ENCODE assay signal across 8 cellular contexts in genomic region chr10:89645742-89646172, GRCh38. TPM values are rescaled to one million over a fixed set of nuclear protein-coding genes. Genes with fewer than 3 reads are reported as not detected.
A peak's percentile ranks its signal among the peaks of the same experiment; 100 is the strongest.
DNase-seq lines count a peak whose midpoint lies in the region; TF ChIP-seq lines count a peak whose summit lies in the region.

No MANE protein-coding gene starts in this region.

- H3K4me3 ChIP-seq in GM23248 (peak overlapping the region; percentile 83), foreskin fibroblast (ENCODE audit: low read depth in 1 of 2, low read length in 2 of 2) (peak overlapping the region; percentile 83 to 84), prostate gland (peak overlapping the region; percentile 64 to 67)

- H3K4me1 ChIP-seq in GM23248 (ENCODE audit: insufficient read depth): peaks cover 13% of the 10 kb centered on the region; the same call in 1 of the 2 replicates
- no peaks in the 10 kb centered on the region for H3K4me1 ChIP-seq in prostate gland (replicated peaks)

- H3K9me2 ChIP-seq in GM23248 (ENCODE audit: insufficient read depth): no peaks in the 10 kb centered on the region

- H3K4me2 ChIP-seq in GM23248 (ENCODE audit: unreplicated experiment): peak overlapping the region; percentile 98

- in situ Hi-C loops in GM23248 (cut with MboI): no loop called here

- H3K9me3 ChIP-seq in GM23248 (ENCODE audit: low read depth) (no peaks in the 10 kb centered on the region), prostate gland (no peaks in the 10 kb centered on the region)

- H3K27me3 ChIP-seq in GM23248 (replicated peaks; ENCODE audit: insufficient read depth): no peaks in the 10 kb centered on the region
- no peaks in the 10 kb centered on the region for H3K27me3 ChIP-seq in prostate gland (replicated peaks; ENCODE audit: insufficient read depth)

- no peaks in the 10 kb centered on the region for H4K20me1 ChIP-seq in GM23248 (ENCODE audit: insufficient read depth)

- H3K27ac ChIP-seq in GM23248 (peak overlapping the region; percentile 80), prostate gland (peak overlapping the region; percentile 60 to 78)

- intact Hi-C loops in prostate gland (cut with DNase I) (loop anchor here (2.0 to 10.0 kb wide), 2 partner anchors 55 to 221 kb away; partner anchors contain the start of gene KIF20B), posterior cingulate gyrus (cut with DNase I) (loop anchor here (2.0 to 10.0 kb wide), 2 partner anchors 55 to 221 kb away; partner anchors contain the start of gene KIF20B)

- H3K79me2 ChIP-seq in GM23248 (ENCODE audit: insufficient read depth): peaks cover 25% of the 10 kb centered on the region

- DNase-seq in GM23248 (no peak), RKO (ENCODE audit: low spot score) (peak; percentile 9), foreskin fibroblast (no peak), prostate gland (ENCODE audit: low spot score) (no peak), posterior cingulate gyrus (no peak), NCI-H774 (lab: John Stamatoyannopoulos, UW) (no peak), HK-2 (ENCODE audit: unreplicated experiment) (no peak)
- no peak for DNase-seq in NK-92 treated with Interleukin-12 subunit alpha and Interleukin-12 subunit beta, amount 100 ng/mL, for 24 hours (lab: John Stamatoyannopoulos, UW)

- TF ChIP-seq CTCF in foreskin fibroblast (IDR thresholded peaks at IDR 0.05; ENCODE audit: low read depth, low read length) (no peak), prostate gland (IDR thresholded peaks at IDR 0.05) (no peak)

- peaks cover 7% of the 10 kb centered on the region; the same call in 1 of the 2 replicates for H3F3A ChIP-seq in GM23248 (ENCODE audit: insufficient read depth)

- WGBS in GM23248 (ENCODE audit: low coverage in 1 of 2, low lambda C conversion rate in 2 of 2, missing lambda C conversion rate in 2 of 2), 2 experiments: 38 to 54% methylated on average over 6 of the region's 6 CpGs
- 24% methylated on average over 6 of the region's 6 CpGs for whole genome bisulfite sequencing in prostate gland

- TF ChIP-seq POLR2A in prostate gland (IDR thresholded peaks at IDR 0.05): no peak

- no peaks in the 10 kb centered on the region for H3K36me3 ChIP-seq in GM23248 (ENCODE audit: low read depth)
- no peaks in the 10 kb centered on the region for H3K36me3 ChIP-seq in prostate gland

- H3K9ac ChIP-seq in GM23248: peak overlapping the region; percentile 83

- peak overlapping the region; percentile 94 for H2AFZ ChIP-seq in GM23248

RNA-seq across cellular contexts. Expression of gene PANK1, which starts 0.7 kb away (rescaled TPM):
- total RNA-seq in GM23248 (2014; rRNA removed; shearing (Covaris generic)): 3.6 and 4.6 TPM in 2 replicates
- polyA plus RNA-seq in GM23248 (2016; fragmentation: Nextera tagmentation; extraction: Ambion mirVana): 2.1 and 3.3 TPM in 2 replicates
- total RNA-seq in prostate gland: 10 to 100 TPM in 1 of 2 donors, 1 to 10 TPM in 1; 3.1 to 16.0 TPM

RNA-seq across cellular contexts. Expression of gene KIF20B, which starts 55.6 kb away (rescaled TPM):
- 7.8 and 8.9 TPM in 2 replicates for total RNA-seq in GM23248 (2014; rRNA removed; shearing (Covaris generic))
- 17.1 and 17.8 TPM in 2 replicates for polyA plus RNA-seq in GM23248 (2016; fragmentation: Nextera tagmentation; extraction: Ambion mirVana)
- total RNA-seq in prostate gland: 1 to 10 TPM; 3.4 to 5.7 TPM
